Comparison of ENCODE assay signal across 8 cellular contexts in the genomic region with DNA sequence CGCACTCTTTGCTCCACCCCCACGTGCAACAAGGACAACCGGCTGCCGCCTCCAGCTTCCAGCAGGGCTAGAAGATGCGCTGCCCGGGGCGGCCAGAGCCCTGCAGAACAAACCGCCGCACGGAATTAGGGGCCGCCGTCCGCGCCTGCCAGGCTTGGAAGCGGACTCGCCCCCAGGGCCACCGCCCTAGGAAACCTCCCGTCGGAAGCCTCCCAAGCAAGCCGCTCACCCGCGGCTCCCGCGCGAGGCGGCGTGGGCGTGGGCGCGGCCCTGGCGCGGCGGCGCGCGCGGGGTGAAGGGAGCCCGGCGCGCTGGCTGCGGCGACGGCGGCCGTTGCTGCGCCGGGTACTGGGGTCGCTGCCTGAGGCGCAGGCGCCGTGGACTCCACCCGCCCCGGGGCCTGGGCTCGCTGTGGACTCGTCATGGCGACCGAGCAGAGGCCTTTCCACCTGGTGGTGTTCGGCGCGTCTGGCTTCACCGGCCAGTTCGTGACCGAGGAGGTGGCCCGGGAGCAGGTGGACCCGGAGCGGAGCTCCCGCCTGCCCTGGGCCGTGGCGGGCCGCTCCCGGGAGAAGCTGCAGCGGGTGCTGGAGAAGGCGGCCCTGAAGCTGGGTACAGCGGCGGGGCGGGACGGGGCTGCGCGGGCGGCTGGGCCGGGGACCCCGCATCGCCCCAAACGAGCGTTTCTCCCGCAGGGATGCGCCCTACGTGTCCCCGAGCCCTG. TPM values are rescaled to one million over a fixed set of nuclear protein-coding genes. Genes with fewer than 3 reads are reported as not detected.
DNase-seq lines count a peak whose midpoint lies in the region; ATAC-seq and TF ChIP-seq lines count a peak whose summit lies in the region.

A gene with protein sequence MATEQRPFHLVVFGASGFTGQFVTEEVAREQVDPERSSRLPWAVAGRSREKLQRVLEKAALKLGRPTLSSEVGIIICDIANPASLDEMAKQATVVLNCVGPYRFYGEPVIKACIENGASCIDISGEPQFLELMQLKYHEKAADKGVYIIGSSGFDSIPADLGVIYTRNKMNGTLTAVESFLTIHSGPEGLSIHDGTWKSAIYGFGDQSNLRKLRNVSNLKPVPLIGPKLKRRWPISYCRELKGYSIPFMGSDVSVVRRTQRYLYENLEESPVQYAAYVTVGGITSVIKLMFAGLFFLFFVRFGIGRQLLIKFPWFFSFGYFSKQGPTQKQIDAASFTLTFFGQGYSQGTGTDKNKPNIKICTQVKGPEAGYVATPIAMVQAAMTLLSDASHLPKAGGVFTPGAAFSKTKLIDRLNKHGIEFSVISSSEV (plus strand): TSS at position 409 of the 724 bp plus-strand sequence. CDS start 14 bp downstream, at position 423.

- no peak for TF ChIP-seq RAD21 in liver (IDR thresholded peaks at IDR 0.05)

- peak; percentile 11 for DNase-seq in BJ (ENCODE audit: low read depth)
- peak; percentile 18 to 78 for DNase-seq in NCI-H526 (lab: John Stamatoyannopoulos, UW)
- DNase-seq in activated CD4-positive, alpha-beta T cell treated with anti-CD3 and anti-CD28 coated beads, Interleukin-2, amount 10 ng/mL, durations not matched to agents 7 days and 5 days = peak; percentile 59
- DNase-seq in stimulated activated CD4-positive, alpha-beta T cell treated with anti-CD3 and anti-CD28 coated beads, Interleukin-4, amount 100 ng/mL, for 4 hours = peak; percentile 49 to 72

- intact Hi-C loops in dendritic cell treated with granulocyte-macrophage colony-stimulating factor and Interleukin-4, amounts not matched to agents 40 ng/mL and 50 ng/mL, for 4 days (cut with micrococcal nuclease) = no loop called here

- peak within 1 kb of the TSS; percentile 89 to 98 for H3K27ac ChIP-seq in liver (ENCODE audit: low read depth in 1 of 2, low read length in 2 of 2)

- no peaks in the 10 kb centered on the region for H3K9me3 ChIP-seq in liver (ENCODE audit: control insufficient read depth in 4 of 4, low read length in 3 of 4)

- H3K4me3 Mint-ChIP-seq in activated CD4-positive, alpha-beta T cell treated with anti-CD3 and anti-CD28 coated beads, Interleukin-2, amount 10 ng/mL, durations not matched to agents 7 days and 5 days = peak within 1 kb of the TSS; percentile 86
- peak within 1 kb of the TSS; percentile 91 for H3K4me3 Mint-ChIP-seq in dendritic cell treated with granulocyte-macrophage colony-stimulating factor and Interleukin-4, amounts not matched to agents 40 ng/mL and 50 ng/mL, for 4 days

- H3K4me3 ChIP-seq in BJ (ENCODE audit: low read depth, low read length) (peak within 1 kb of the TSS; percentile 81), liver (ENCODE audit: low read depth in 1 of 3, low read length in 3 of 3) (peak within 1 kb of the TSS; percentile 62 to 99 (median 88))

- POLR2A ChIA-PET in BJ (lab: Charles Lee) = interaction anchor here (0.7 kb wide), 1 partner anchor 226 kb away, joined by 3 read pairs; no protein-coding TSS in a partner anchor
- POLR2A ChIA-PET in activated CD4-positive, alpha-beta T cell treated with anti-CD3 and anti-CD28 coated beads, Interleukin-2, amount 10 ng/mL, durations not matched to agents 7 days and 5 days (lab: Charles Lee) = interaction anchor here (0.5 kb wide), 1 partner anchor 15 kb away, joined by 3 read pairs; no protein-coding TSS in a partner anchor

- H3K4me1 Mint-ChIP-seq in activated CD4-positive, alpha-beta T cell treated with anti-CD3 and anti-CD28 coated beads, Interleukin-2, amount 10 ng/mL, durations not matched to agents 7 days and 5 days = peaks cover 11% of the 10 kb centered on the region
- peaks cover 16% of the 10 kb centered on the region for H3K4me1 Mint-ChIP-seq in dendritic cell treated with granulocyte-macrophage colony-stimulating factor and Interleukin-4, amounts not matched to agents 40 ng/mL and 50 ng/mL, for 4 days (ENCODE audit: low read depth)

- ATAC-seq in HG03378 (IDR thresholded peaks at IDR 0.05; ENCODE audit: unreplicated experiment) = peak; percentile 85

- H3K36me3 Mint-ChIP-seq in activated CD4-positive, alpha-beta T cell treated with anti-CD3 and anti-CD28 coated beads, Interleukin-2, amount 10 ng/mL, durations not matched to agents 7 days and 5 days (ENCODE audit: low read depth) = peaks cover 29% of the 10 kb centered on the region
- H3K36me3 Mint-ChIP-seq in dendritic cell treated with granulocyte-macrophage colony-stimulating factor and Interleukin-4, amounts not matched to agents 40 ng/mL and 50 ng/mL, for 4 days (ENCODE audit: low read depth) = peaks cover 27% of the 10 kb centered on the region

- peak within 1 kb of the TSS; percentile 81 for H3K27ac Mint-ChIP-seq in activated CD4-positive, alpha-beta T cell treated with anti-CD3 and anti-CD28 coated beads, Interleukin-2, amount 10 ng/mL, durations not matched to agents 7 days and 5 days
- peak within 1 kb of the TSS; percentile 75 for H3K27ac Mint-ChIP-seq in dendritic cell treated with granulocyte-macrophage colony-stimulating factor and Interleukin-4, amounts not matched to agents 40 ng/mL and 50 ng/mL, for 4 days

- peaks cover 2% of the 10 kb centered on the region for H3K27me3 Mint-ChIP-seq in activated CD4-positive, alpha-beta T cell treated with anti-CD3 and anti-CD28 coated beads, Interleukin-2, amount 10 ng/mL, durations not matched to agents 7 days and 5 days
- no peaks in the 10 kb centered on the region for H3K27me3 Mint-ChIP-seq in dendritic cell treated with granulocyte-macrophage colony-stimulating factor and Interleukin-4, amounts not matched to agents 40 ng/mL and 50 ng/mL, for 4 days

- TF ChIP-seq POLR2A in GM19099 (IDR thresholded peaks at IDR 0.05; ENCODE audit: extremely low read depth, insufficient read length, low read depth) = peak; percentile 74

- no peaks in the 10 kb centered on the region for H3K27me3 ChIP-seq in BJ (ENCODE audit: control insufficient read depth, insufficient read depth, low read length)
- no peaks in the 10 kb centered on the region for H3K27me3 ChIP-seq in liver (ENCODE audit: control insufficient read depth in 4 of 4, insufficient read depth in 4 of 4, low read length in 3 of 4)

- under 1% methylated on average over 89 of the region's 89 CpGs for WGBS in liver

- H3K36me3 ChIP-seq in BJ (ENCODE audit: control insufficient read depth, insufficient read depth, low read length) (peaks cover 3% of the 10 kb centered on the region; the same call in 1 of the 2 replicates), liver (ENCODE audit: control insufficient read depth in 4 of 4, insufficient read depth in 3 of 4, low read depth in 1 of 4, low read length in 3 of 4) (peaks cover 0 to 9% (median 1%) of the 10 kb centered on the region in 4 donors)

- peaks cover 17% of the 10 kb centered on the region for H3K9me3 Mint-ChIP-seq in activated CD4-positive, alpha-beta T cell treated with anti-CD3 and anti-CD28 coated beads, Interleukin-2, amount 10 ng/mL, durations not matched to agents 7 days and 5 days
- peaks cover 20% of the 10 kb centered on the region for H3K9me3 Mint-ChIP-seq in dendritic cell treated with granulocyte-macrophage colony-stimulating factor and Interleukin-4, amounts not matched to agents 40 ng/mL and 50 ng/mL, for 4 days

- CTCF ChIA-PET in BJ (lab: Yijun Ruan, JAX) = interaction anchor here (1.2 to 1.4 kb wide), 4 partner anchors 14 to 1571 kb away, joined by 3 to 5 read pairs (median 4); no protein-coding TSS in a partner anchor
- CTCF ChIA-PET in activated CD4-positive, alpha-beta T cell treated with anti-CD3 and anti-CD28 coated beads, Interleukin-2, amount 10 ng/mL, durations not matched to agents 7 days and 5 days (lab: Charles Lee) = interaction anchor here (1.0 to 1.5 kb wide), 3 partner anchors 10 to 13 kb away, joined by 3 to 7 read pairs (median 4); no protein-coding TSS in a partner anchor

- H3K4me1 ChIP-seq in liver (ENCODE audit: control insufficient read depth in 4 of 4, insufficient read depth in 4 of 4, low read length in 3 of 4) = peaks cover 2 to 30% (median 27%) of the 10 kb centered on the region in 4 donors

- TF ChIP-seq CTCF in BJ (IDR thresholded peaks at IDR 0.05; ENCODE audit: insufficient read depth, low read depth, low read length) = no peak
- no peak for TF ChIP-seq CTCF in liver (IDR thresholded peaks at IDR 0.05; ENCODE audit: low read depth, low read length, missing input control)

- H3K9ac ChIP-seq in liver (ENCODE audit: low read depth in 1 of 2, low read length in 2 of 2) = peak within 1 kb of the TSS; percentile 82 to 94

TF ChIP-seq in liver, 16 proteins besides CTCF, POLR2A, EP300 and RAD21:
- TF ChIP-seq YY1 (IDR thresholded peaks at IDR 0.05) (peak; percentile 69), NR2F2 (IDR thresholded peaks at IDR 0.05) (no peak)
TF ChIP-seq in liver: peak in this region for 1.

RNA-seq across cellular contexts. Expression of the gene that starts here (rescaled TPM):
- polyA plus RNA-seq in BJ (2011; rRNA removed) (21.1 and 33.9 TPM in 2 replicates), liver (10 to 100 TPM; 77.9 to 79.2 TPM)
- 8.2 and 11.2 TPM in 2 replicates for polyA minus RNA-seq in BJ (2011; rRNA and poly(A)+ RNA removed)
- 10 to 100 TPM in 1 of 2 experiments, 1 to 10 TPM in 1; 9.4 to 10.9 TPM for total RNA-seq in activated CD4-positive, alpha-beta T cell treated with anti-CD3 and anti-CD28 coated beads, Interleukin-2, amount 10 ng/mL, durations not matched to agents 7 days and 5 days
- total RNA-seq in liver = 10 to 100 TPM; 52.1 to 84.3 TPM

Comparison
In these comparisons a context has a peak if more than half of its experiments do, and no peak if none do; other contexts are left out.
1. Peak in every context shown above with its lines: DNase-seq, ATAC-seq, H3K4me3 ChIP-seq and H3K27ac ChIP-seq.
2. RNA of the gene that starts here (total RNA-seq): 52.1 to 84.3 TPM in liver; 9.4 to 10.9 TPM in activated CD4-positive, alpha-beta T cell treated with anti-CD3 and anti-CD28 coated beads, Interleukin-2, amount 10 ng/mL, durations not matched to agents 7 days and 5 days; every median in the first group is over 4 times any median in the second.